In genomic region chr12:57224973-57225679, GRCh38 we compare ENCODE assay signal across 9 cellular contexts. TPM values are rescaled to one million over a fixed set of nuclear protein-coding genes. Genes with fewer than 3 reads are reported as not detected.
DNase-seq lines count a peak whose midpoint lies in the region; ATAC-seq, FAIRE-seq and TF ChIP-seq lines count a peak whose summit lies in the region.
"Had no signal": no experiment of that assay in that cellular context is flagged by ENCODE, and none has a peak within 500 bp of the region (broad histone marks: within the 10 kb centered on the region; RNA-seq: fewer than 3 reads in every experiment).

No MANE protein-coding gene starts in this region.

- peak; percentile 40 for TF ChIP-seq CTCF in MM.1S (IDR thresholded peaks at IDR 0.05; ENCODE audit: low read length)
- TF ChIP-seq CTCF in foreskin keratinocyte (conservative IDR thresholded peaks at IDR 0.05): peak; percentile 37
- TF ChIP-seq CTCF in smooth muscle cell (IDR thresholded peaks at IDR 0.05; ENCODE audit: borderline replicate concordance, insufficient read depth, poor library complexity, severe bottlenecking): peak; percentile 57

- H3K27me3 ChIP-seq in MM.1S (replicated peaks; ENCODE audit: insufficient read depth, low read length) (peaks cover 50% of the 10 kb centered on the region), foreskin keratinocyte (peaks cover 31% of the 10 kb centered on the region), smooth muscle cell (ENCODE audit: low read depth) (peaks cover 59% of the 10 kb centered on the region)

- H3K4me2 ChIP-seq in MM.1S (ENCODE audit: low read depth, low read length) (peak overlapping the region; percentile 33; the same call in 1 of the 2 replicates), smooth muscle cell (no peak overlapping the region)

- DNase-seq in COLO668 (lab: John Stamatoyannopoulos, UW; ENCODE audit: unreplicated experiment) (peak; percentile 80), MM.1S (peak; percentile 89), foreskin keratinocyte (no peak), smooth muscle cell (lab: John Stamatoyannopoulos, UW; ENCODE audit: unreplicated experiment) (no peak), SKM-1 treated with dmso at 0.1 percent for 144 hours (lab: John Stamatoyannopoulos, UW; ENCODE audit: unreplicated experiment) (no peak), urothelium cell line (ENCODE audit: low spot score) (no peak)
- peak; percentile 53 for DNase-seq in activated CD8-positive, alpha-beta memory T cell treated with anti-CD3 and anti-CD28 coated beads, Interleukin-2, amount 50 U/mL, for 1 hour (ENCODE audit: extremely low read depth)

- WGBS in smooth muscle cell (ENCODE audit: low lambda C conversion rate): 15% methylated on average over 55 of the region's 61 CpGs

- H4K20me1 ChIP-seq in MM.1S (ENCODE audit: insufficient read depth, low read length): no peaks in the 10 kb centered on the region
- H4K20me1 ChIP-seq in smooth muscle cell (ENCODE audit: low read depth): no peaks in the 10 kb centered on the region

- H3K9me3 ChIP-seq in MM.1S (replicated peaks; ENCODE audit: insufficient read depth, low read length) (no peaks in the 10 kb centered on the region), smooth muscle cell (replicated peaks; ENCODE audit: low read depth) (no peaks in the 10 kb centered on the region)

- FAIRE-seq in urothelium cell line (lab: Jason Lieb, UNC): no peak
- FAIRE-seq: endometrium had no signal

- ATAC-seq in foreskin keratinocyte (no peak), HG02870 (IDR thresholded peaks at IDR 0.05; ENCODE audit: unreplicated experiment) (no peak)

- H3K27ac ChIP-seq in MM.1S (ENCODE audit: low read length) (no peak overlapping the region), foreskin keratinocyte (no peak overlapping the region), smooth muscle cell (ENCODE audit: low read depth) (no peak overlapping the region)

- no peaks in the 10 kb centered on the region for H3K9me2 ChIP-seq in MM.1S (replicated peaks; ENCODE audit: insufficient read depth, low read length)

- H3K4me1 ChIP-seq in MM.1S (ENCODE audit: low read length) (peaks cover 14% of the 10 kb centered on the region), foreskin keratinocyte (no peaks in the 10 kb centered on the region), smooth muscle cell (ENCODE audit: low read depth) (peaks cover 35% of the 10 kb centered on the region)

- H3K36me3 ChIP-seq in MM.1S (replicated peaks; ENCODE audit: insufficient read depth, low read length) (no peaks in the 10 kb centered on the region), smooth muscle cell (ENCODE audit: low read depth) (no peaks in the 10 kb centered on the region)

- no peak overlapping the region for H3K9ac ChIP-seq in MM.1S (ENCODE audit: low read length)
- H3K9ac ChIP-seq in smooth muscle cell (ENCODE audit: low read depth): no peak overlapping the region

- H3K79me2 ChIP-seq in MM.1S (ENCODE audit: low read length): peaks cover 7% of the 10 kb centered on the region
- no peaks in the 10 kb centered on the region for H3K79me2 ChIP-seq in smooth muscle cell (ENCODE audit: low read depth)

- H2AFZ ChIP-seq in MM.1S (ENCODE audit: low read length): peak overlapping the region; percentile 15; the same call in 1 of the 2 replicates
- H2AFZ ChIP-seq in smooth muscle cell (ENCODE audit: low read depth): no peak overlapping the region

- H3F3A ChIP-seq in MM.1S (ENCODE audit: insufficient read depth, low read length) (no peaks in the 10 kb centered on the region), smooth muscle cell (ENCODE audit: low read depth) (peaks cover 4% of the 10 kb centered on the region)

- no peak overlapping the region for H3K4me3 ChIP-seq in MM.1S (ENCODE audit: low read length)
- H3K4me3 ChIP-seq in smooth muscle cell: no peak overlapping the region

RNA-seq across cellular contexts. Expression of gene SHMT2, which starts 4.4 kb away (rescaled TPM):
- total RNA-seq in foreskin keratinocyte (200 and 237 TPM in 2 replicates), smooth muscle cell (82.1 and 117 TPM in 2 replicates)
- polyA plus RNA-seq in foreskin keratinocyte (188 and 221 TPM in 2 replicates), smooth muscle cell (107 TPM in 2 replicates)

RNA-seq across cellular contexts. Expression of gene NXPH4, which starts 8.5 kb away (rescaled TPM):
- total RNA-seq in foreskin keratinocyte: 1.2 and 1.3 TPM in 2 replicates
- 2.9 and 3.3 TPM in 2 replicates for polyA plus RNA-seq in foreskin keratinocyte
- 1.6 and 3.9 TPM in 2 replicates for total RNA-seq in smooth muscle cell
- polyA plus RNA-seq in smooth muscle cell: 8.5 and 10.7 TPM in 2 replicates

RNA-seq across cellular contexts. Expression of gene STAC3, which starts 25.9 kb away (rescaled TPM):
- 0.46 and 0.48 TPM in 2 replicates for total RNA-seq in foreskin keratinocyte
- polyA plus RNA-seq in foreskin keratinocyte: 0.71 and 0.85 TPM in 2 replicates
- 1.4 TPM in 1 of 2 replicates, not detected in the other for total RNA-seq in smooth muscle cell
- not detected in 2 replicates for polyA plus RNA-seq in smooth muscle cell

Comparison
In these comparisons a context has a peak if more than half of its experiments do, and no peak if none do; other contexts are left out.
1. DNase-seq: peak in COLO668 (single experiment), MM.1S (single experiment) and activated CD8-positive, alpha-beta memory T cell treated with anti-CD3 and anti-CD28 coated beads, Interleukin-2, amount 50 U/mL, for 1 hour (single experiment); none in foreskin keratinocyte (0 of 2), smooth muscle cell (single experiment), SKM-1 treated with dmso at 0.1 percent for 144 hours (single experiment) and urothelium cell line (single experiment).
2. Peak in every context shown above with its lines, with median percentiles within 50 percentile points of each other: CTCF ChIP-seq.